ENCODE assay signal across 17 cellular contexts in genomic region chr12:127548123-127548553, GRCh38.
A peak's percentile ranks its signal among the peaks of the same experiment; 100 is the strongest.
DNase-seq lines count a peak whose midpoint lies in the region; ATAC-seq and TF ChIP-seq lines count a peak whose summit lies in the region.
"Had no signal": no experiment of that assay in that cellular context is flagged by ENCODE, and none has a peak within 500 bp of the region (broad histone marks: within the 10 kb centered on the region; RNA-seq: fewer than 3 reads in every experiment).

No MANE protein-coding gene starts in this region.

- H3K36me3 Mint-ChIP-seq in GM23338 (ENCODE audit: low read depth) = peaks cover 32% of the 10 kb centered on the region
- H3K36me3 Mint-ChIP-seq: activated naive CD4-positive, alpha-beta T cell treated with anti-CD3 and anti-CD28 coated beads, Interleukin-2, amount 50 U/mL, for 72 hours had no signal

- H3K4me3 Mint-ChIP-seq in GM23338 = no peak overlapping the region
- H3K4me3 Mint-ChIP-seq: stimulated activated naive CD8-positive, alpha-beta T cell treated with anti-CD3 and anti-CD28 coated beads, Interleukin-15, amount 100 ng/mL, for 72 hours had no signal

- peaks cover 88% of the 10 kb centered on the region for H3K9me3 Mint-ChIP-seq in GM23338

- no peak overlapping the region for H3K27ac ChIP-seq in GM23338 (ENCODE audit: low read depth)
- no peak overlapping the region for H3K27ac ChIP-seq in foreskin keratinocyte
- H3K27ac ChIP-seq: BLaER1 treated with 17β-estradiol and CSF1 and Interleukin-3, amounts not matched to agents 10 nM and 100 nM; parathyroid adenoma had no signal

- H3K4me3 ChIP-seq in GM23338 (no peak overlapping the region), choroid plexus epithelial cell (ENCODE audit: low read depth, low read length) (no peak overlapping the region)
- H3K4me3 ChIP-seq: BLaER1 treated with 17β-estradiol and CSF1 and Interleukin-3, amounts not matched to agents 10 nM and 100 nM; lung had no signal

- peaks cover 2% of the 10 kb centered on the region for H3K27me3 Mint-ChIP-seq in GM23338 (ENCODE audit: insufficient read depth, low read depth, poor library complexity)

- H3K36me3 ChIP-seq in GM23338 (ENCODE audit: insufficient read depth) = no peaks in the 10 kb centered on the region
- H3K36me3 ChIP-seq: BLaER1 treated with 17β-estradiol and CSF1 and Interleukin-3, amounts not matched to agents 10 nM and 100 nM had no signal

- H3K9me2 ChIP-seq in GM23338 (ENCODE audit: insufficient read depth) = no peaks in the 10 kb centered on the region
- H3K9me2 ChIP-seq: SK-N-SH had no signal

- peak overlapping the region; percentile 56; the same call in 1 of the 2 replicates for H2AFZ ChIP-seq in GM23338
- H2AFZ ChIP-seq: parathyroid adenoma had no signal

- H3K4me2 ChIP-seq in GM23338 = no peak overlapping the region
- H3K4me2 ChIP-seq: BLaER1 treated with 17β-estradiol and CSF1 and Interleukin-3, amounts not matched to agents 10 nM and 100 nM; SK-N-SH had no signal

- DNase-seq in A172 (ENCODE audit: low spot score) (peak; percentile 81), GM23338 (ENCODE audit: low spot score) (peak; percentile 5), NCI-H2196 (lab: John Stamatoyannopoulos, UW; ENCODE audit: unreplicated experiment) (peak; percentile 46), choroid plexus epithelial cell (ENCODE audit: low read depth) (peak; percentile 19), KBM-7 (no peak), globus pallidus (ENCODE audit: low spot score) (no peak), foreskin keratinocyte (no peak)
- no peak for DNase-seq in NK-92 treated with Interleukin-12 subunit alpha and Interleukin-12 subunit beta, amount 100 ng/mL, for 24 hours (lab: John Stamatoyannopoulos, UW)
- DNase-seq: activated CD4-positive, alpha-beta T cell treated with anti-CD3 and anti-CD28 coated beads, Interleukin-2, amount 50 U/mL, for 1 hour; NCI-H2171 treated with DMSO at 0.1 percent for 48 hours; SK-N-SH; stimulated activated CD4-positive, alpha-beta T cell treated with anti-CD3 and anti-CD28 coated beads, Interleukin-2, amount 100 ng/mL, for 48 hours; stimulated activated naive CD8-positive, alpha-beta T cell treated with anti-CD3 and anti-CD28 coated beads, Interleukin-15, amount 100 ng/mL, for 72 hours had no signal

- no peaks in the 10 kb centered on the region for H4K20me1 ChIP-seq in GM23338 (replicated peaks; ENCODE audit: insufficient read depth)
- H4K20me1 ChIP-seq: BLaER1 treated with 17β-estradiol and CSF1 and Interleukin-3, amounts not matched to agents 10 nM and 100 nM had no signal

- no peaks in the 10 kb centered on the region for H3F3A ChIP-seq in GM23338 (replicated peaks; ENCODE audit: low read depth)

- no peaks in the 10 kb centered on the region for H3K79me2 ChIP-seq in GM23338 (replicated peaks; ENCODE audit: insufficient read depth)
- H3K79me2 ChIP-seq: parathyroid adenoma had no signal

- H3K4me1 ChIP-seq in GM23338 (ENCODE audit: insufficient read depth) (no peaks in the 10 kb centered on the region; the same call in 1 of the 2 replicates), foreskin keratinocyte (no peaks in the 10 kb centered on the region)
- H3K4me1 ChIP-seq: BLaER1 treated with 17β-estradiol and CSF1 and Interleukin-3, amounts not matched to agents 10 nM and 100 nM; parathyroid adenoma had no signal

- no peak overlapping the region for H3K27ac Mint-ChIP-seq in GM23338
- H3K27ac Mint-ChIP-seq: activated naive CD4-positive, alpha-beta T cell treated with anti-CD3 and anti-CD28 coated beads, Interleukin-2, amount 50 U/mL, for 72 hours; stimulated activated naive CD8-positive, alpha-beta T cell treated with anti-CD3 and anti-CD28 coated beads, Interleukin-15, amount 100 ng/mL, for 72 hours had no signal

- ATAC-seq in GM23338 (no peak), foreskin keratinocyte (no peak)
- ATAC-seq: activated naive CD4-positive, alpha-beta T cell treated with anti-CD3 and anti-CD28 coated beads, Interleukin-2, amount 50 U/mL, for 72 hours; stimulated activated naive CD8-positive, alpha-beta T cell treated with anti-CD3 and anti-CD28 coated beads, Interleukin-15, amount 100 ng/mL, for 72 hours had no signal

- in situ Hi-C loops in KBM-7 (cut with MboI; ENCODE audit: low pct_unique_long_range_greater_than_20kb, low sequenced_read_pairs) = no loop called here

- TF ChIP-seq CTCF in GM23338 (conservative IDR thresholded peaks at IDR 0.05; ENCODE audit: low read depth in 2 of 2) (no peak), choroid plexus epithelial cell (conservative IDR thresholded peaks at IDR 0.05; ENCODE audit: low read depth, low read length) (no peak), foreskin keratinocyte (conservative IDR thresholded peaks at IDR 0.05) (no peak)

- H3K4me1 Mint-ChIP-seq in GM23338 = no peaks in the 10 kb centered on the region
- H3K4me1 Mint-ChIP-seq: stimulated activated naive CD8-positive, alpha-beta T cell treated with anti-CD3 and anti-CD28 coated beads, Interleukin-15, amount 100 ng/mL, for 72 hours had no signal

- H3K27me3 ChIP-seq in GM23338 (ENCODE audit: insufficient read depth) (no peaks in the 10 kb centered on the region), foreskin keratinocyte (no peaks in the 10 kb centered on the region)
- H3K27me3 ChIP-seq: BLaER1 treated with 17β-estradiol and CSF1 and Interleukin-3, amounts not matched to agents 10 nM and 100 nM had no signal

TF ChIP-seq in GM23338, 12 proteins besides CTCF, POLR2A, EP300 and RAD21 (continues in another document):
- TF ChIP-seq ZNF462 (CRISPR knock-in tag; IDR thresholded peaks at IDR 0.05) (no peak), CREB1 (CRISPR knock-in tag; IDR thresholded peaks at IDR 0.05; ENCODE audit: low read depth) (no peak), EZH2 (IDR thresholded peaks at IDR 0.05; ENCODE audit: low read depth, unreplicated experiment) (no peak), EZH2phosphoT487 (IDR thresholded peaks at IDR 0.05; ENCODE audit: unreplicated experiment) (no peak)

Comparison
In these comparisons a context has a peak if more than half of its experiments do, and no peak if none do; other contexts are left out.
1. DNase-seq: peak in A172 (single experiment), GM23338 (single experiment), NCI-H2196 (single experiment) and choroid plexus epithelial cell (single experiment); none in KBM-7 (single experiment), globus pallidus (single experiment), foreskin keratinocyte (0 of 2) and NK-92 treated with Interleukin-12 subunit alpha and Interleukin-12 subunit beta, amount 100 ng/mL, for 24 hours (single experiment).